Comparison of ENCODE assay signal across 1 cellular context in the genomic region with DNA sequence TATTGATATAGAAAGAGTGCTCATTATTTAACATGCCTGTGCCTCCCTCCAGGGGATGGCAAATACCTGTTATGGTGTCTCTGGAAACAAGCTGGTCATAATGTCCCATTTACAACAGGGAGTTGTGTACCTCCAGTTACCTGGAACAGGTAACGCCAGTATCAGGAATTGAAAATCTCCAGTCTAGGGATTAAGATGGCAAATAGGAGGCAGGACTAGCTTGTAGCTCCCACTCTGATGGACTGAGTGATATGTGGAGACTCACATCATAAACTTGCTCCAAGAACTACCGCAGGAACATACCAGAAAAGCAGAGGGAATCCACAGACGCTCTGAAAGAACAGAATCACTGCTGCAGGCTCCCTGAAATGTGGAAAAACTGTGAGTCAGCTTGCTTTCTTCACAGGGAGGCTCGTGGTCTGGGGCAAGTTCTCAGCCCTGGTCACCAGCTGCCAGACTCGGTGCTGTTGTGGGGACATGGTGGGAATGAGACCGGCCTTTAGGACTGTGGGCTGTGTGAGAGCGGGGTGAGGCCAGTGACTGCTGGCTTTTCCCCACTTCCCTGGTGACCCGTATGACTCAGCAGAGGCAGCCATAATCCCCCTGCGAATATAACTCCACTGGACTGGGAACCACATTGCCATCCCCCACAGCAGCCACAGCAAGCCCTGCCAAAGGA.
TF ChIP-seq lines count a peak whose summit lies in the region.

No MANE protein-coding gene starts in this region.

TF ChIP-seq in HepG2, 621 proteins besides CTCF, POLR2A, EP300 and RAD21:
- TF ChIP-seq ZNF124 (CRISPR knock-in tag; IDR thresholded peaks at IDR 0.05), result no peak
- no peak for TF ChIP-seq SNRNP70 (IDR thresholded peaks at IDR 0.05; ENCODE audit: low read depth, low read length)
- TF ChIP-seq ZZZ3 (CRISPR knock-in tag; IDR thresholded peaks at IDR 0.05; ENCODE audit: borderline replicate concordance), result no peak
- no peak for TF ChIP-seq SMYD3 (CRISPR knock-in tag; IDR thresholded peaks at IDR 0.05)
- no peak for TF ChIP-seq RARA (CRISPR knock-in tag; IDR thresholded peaks at IDR 0.05)
- TF ChIP-seq SALL2 (CRISPR knock-in tag; IDR thresholded peaks at IDR 0.05), result no peak
- TF ChIP-seq, protein P1, sequence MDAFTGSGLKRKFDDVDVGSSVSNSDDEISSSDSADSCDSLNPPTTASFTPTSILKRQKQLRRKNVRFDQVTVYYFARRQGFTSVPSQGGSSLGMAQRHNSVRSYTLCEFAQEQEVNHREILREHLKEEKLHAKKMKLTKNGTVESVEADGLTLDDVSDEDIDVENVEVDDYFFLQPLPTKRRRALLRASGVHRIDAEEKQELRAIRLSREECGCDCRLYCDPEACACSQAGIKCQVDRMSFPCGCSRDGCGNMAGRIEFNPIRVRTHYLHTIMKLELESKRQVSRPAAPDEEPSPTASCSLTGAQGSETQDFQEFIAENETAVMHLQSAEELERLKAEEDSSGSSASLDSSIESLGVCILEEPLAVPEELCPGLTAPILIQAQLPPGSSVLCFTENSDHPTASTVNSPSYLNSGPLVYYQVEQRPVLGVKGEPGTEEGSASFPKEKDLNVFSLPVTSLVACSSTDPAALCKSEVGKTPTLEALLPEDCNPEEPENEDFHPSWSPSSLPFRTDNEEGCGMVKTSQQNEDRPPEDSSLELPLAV (CRISPR knock-in tag; conservative IDR thresholded peaks at IDR 0.05; ENCODE audit: low read depth), result no peak
